ENCODE assay signal across 18 cellular contexts in the genomic region with DNA sequence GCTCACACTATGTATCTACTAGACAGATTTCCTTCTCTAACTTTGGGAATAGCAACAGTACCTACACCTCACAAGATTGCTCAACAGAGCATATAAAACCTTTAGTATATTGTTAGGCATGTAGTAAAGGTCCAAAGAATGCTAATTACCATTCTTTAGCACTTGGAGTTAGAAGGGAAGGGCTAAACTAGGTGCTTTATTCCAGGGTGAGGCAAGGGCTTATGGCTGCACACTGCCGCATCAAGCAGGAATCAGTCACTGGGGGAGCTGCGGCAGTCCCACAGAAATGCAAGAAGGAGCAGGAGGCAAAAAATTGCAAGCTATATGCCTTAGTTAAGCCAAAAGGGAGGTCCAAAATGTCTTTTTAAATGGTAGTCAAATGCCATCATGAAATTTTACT.
"Had no signal": no experiment of that assay in that cellular context is flagged by ENCODE, and none has a peak within 500 bp of the region (broad histone marks: within the 10 kb centered on the region; RNA-seq: fewer than 3 reads in every experiment).

No MANE protein-coding gene starts in this region.

- H3K79me2 ChIP-seq: parathyroid adenoma had no signal

- H3K9ac ChIP-seq: parathyroid adenoma had no signal

- DNase-seq: cortex of kidney; dorsolateral prefrontal cortex; effector CD8-positive, alpha-beta T cell; islet precursor cell; left ventricle myocardium inferior; lower lobe of right lung; naive B cell; retina; right lobe of liver; spleen; stimulated activated CD4-positive, alpha-beta T cell treated with anti-CD3 and anti-CD28 coated beads, Interleukin-15, amount 100 ng/mL, for 24 hours; stimulated activated CD4-positive, alpha-beta T cell treated with anti-CD3 and anti-CD28 coated beads, Interleukin-1b, Interleukin-23, amount 100 ng/mL, for 48 hours; stimulated activated CD4-positive, alpha-beta T cell treated with anti-CD3 and anti-CD28 coated beads, Interleukin-4, amount 100 ng/mL, for 24 hours had no signal

- H3K4me3 ChIP-seq: dorsolateral prefrontal cortex, left ventricle myocardium inferior, lower lobe of right lung, prostate gland, right lobe of liver, spleen, thoracic aorta had no signal

- H3K27ac ChIP-seq: dorsolateral prefrontal cortex, left ventricle myocardium inferior, lower lobe of right lung, parathyroid adenoma, prostate gland, right lobe of liver, spleen, thoracic aorta had no signal

- H3K36me3 ChIP-seq: left ventricle myocardium inferior, lower lobe of right lung, prostate gland, right lobe of liver, thoracic aorta had no signal

- H3K27me3 ChIP-seq: dorsolateral prefrontal cortex, right lobe of liver, spleen had no signal

- H3K4me1 ChIP-seq: left ventricle myocardium inferior, parathyroid adenoma, prostate gland had no signal

- ATAC-seq: esophagus mucosa; lower lobe of right lung; right lobe of liver; stimulated activated memory B cell treated with anti-CD40 and anti-IgM and Interleukin-4, amounts not matched to agents 10 μg/mL and 1 μg/mL and 100 μg/mL, for 72 hours had no signal

- H3K9me3 ChIP-seq: left ventricle myocardium inferior, lower lobe of right lung, prostate gland, right lobe of liver, spleen, thoracic aorta had no signal

- H2AFZ ChIP-seq: parathyroid adenoma had no signal
